In the genomic region with DNA sequence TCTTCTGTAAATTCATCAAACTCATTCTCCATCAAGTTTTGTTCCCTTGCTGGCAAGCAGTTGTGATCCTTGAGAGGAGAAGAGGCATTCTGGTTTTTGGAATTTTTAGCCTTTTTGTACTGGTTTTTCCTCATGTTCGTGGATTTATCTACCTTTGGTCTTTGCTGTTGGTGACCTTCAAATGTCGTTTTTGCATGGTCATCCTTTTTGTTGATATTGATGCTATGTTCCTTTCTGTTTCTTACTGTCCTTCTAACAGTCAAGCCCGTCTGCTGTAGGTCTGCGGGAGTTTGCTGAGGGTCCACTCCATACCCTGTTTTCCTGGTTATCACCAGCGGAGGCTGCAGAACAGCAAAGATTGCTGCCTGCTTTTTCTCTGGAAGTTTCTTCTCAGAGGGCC, we compare ENCODE assay signal across 3 cellular contexts.
TF ChIP-seq lines count a peak whose summit lies in the region.

No MANE protein-coding gene starts in this region.

TF ChIP-seq in HepG2, 621 proteins besides CTCF, POLR2A, EP300 and RAD21:
- no peak for TF ChIP-seq KDM5B (CRISPR knock-in tag; IDR thresholded peaks at IDR 0.05; ENCODE audit: borderline replicate concordance)
- TF ChIP-seq MAFK (conservative IDR thresholded peaks at IDR 0.05 in 1 of 2, IDR thresholded peaks at IDR 0.05 in 1 of 2; ENCODE audit: low read length in 2 of 2), result peak; percentile 30 to 52; a peak in 2 of 4 replicates
- TF ChIP-seq MAFF (IDR thresholded peaks at IDR 0.05; ENCODE audit: low read depth, low read length), result peak; percentile 39; the same call in 1 of the 2 replicates

TF ChIP-seq in A549, 52 proteins besides CTCF, POLR2A, EP300 and RAD21:
- no peak for TF ChIP-seq MYC (IDR thresholded peaks at IDR 0.05; ENCODE audit: borderline replicate concordance, low read length)
- TF ChIP-seq MAFK (IDR thresholded peaks at IDR 0.05; ENCODE audit: partially characterized antibody), result peak; percentile 72
- TF ChIP-seq CHD2 (IDR thresholded peaks at IDR 0.05; ENCODE audit: low read length, partially characterized antibody), result no peak
- TF ChIP-seq GATA3 (IDR thresholded peaks at IDR 0.05; ENCODE audit: borderline replicate concordance), result no peak
TF ChIP-seq in A549: peak in this region for 1.

TF ChIP-seq in K562, 482 proteins besides CTCF, POLR2A, EP300 and RAD21:
- no peak for TF ChIP-seq ZNF140 (CRISPR knock-in tag; IDR thresholded peaks at IDR 0.05)
- TF ChIP-seq ZNF274 (IDR thresholded peaks at IDR 0.05; ENCODE audit: borderline replicate concordance, low read depth, low read length), result no peak
- peak; percentile 59 for TF ChIP-seq C11orf30 (IDR thresholded peaks at IDR 0.05; ENCODE audit: low read depth)
- peak; percentile 65 for TF ChIP-seq ZNF316 (IDR thresholded peaks at IDR 0.05)
- no peak for TF ChIP-seq STAT5A (IDR thresholded peaks at IDR 0.05; ENCODE audit: borderline replicate concordance, low read length)
- TF ChIP-seq, protein P1, sequence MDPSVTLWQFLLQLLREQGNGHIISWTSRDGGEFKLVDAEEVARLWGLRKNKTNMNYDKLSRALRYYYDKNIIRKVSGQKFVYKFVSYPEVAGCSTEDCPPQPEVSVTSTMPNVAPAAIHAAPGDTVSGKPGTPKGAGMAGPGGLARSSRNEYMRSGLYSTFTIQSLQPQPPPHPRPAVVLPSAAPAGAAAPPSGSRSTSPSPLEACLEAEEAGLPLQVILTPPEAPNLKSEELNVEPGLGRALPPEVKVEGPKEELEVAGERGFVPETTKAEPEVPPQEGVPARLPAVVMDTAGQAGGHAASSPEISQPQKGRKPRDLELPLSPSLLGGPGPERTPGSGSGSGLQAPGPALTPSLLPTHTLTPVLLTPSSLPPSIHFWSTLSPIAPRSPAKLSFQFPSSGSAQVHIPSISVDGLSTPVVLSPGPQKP (CRISPR knock-in tag; IDR thresholded peaks at IDR 0.05), result no peak
